1 cellular context compared by ENCODE assay signal in genomic region chr6:30325873-30326445, GRCh38.
TF ChIP-seq lines count a peak whose summit lies in the region.

No MANE protein-coding gene starts in this region.

TF ChIP-seq in HepG2, 621 proteins besides CTCF, POLR2A, EP300 and RAD21 (continued from another document and continues in another):
- peak; percentile 12; the same call in 1 of the 2 replicates for TF ChIP-seq ZNF609 (CRISPR knock-in tag; IDR thresholded peaks at IDR 0.05; ENCODE audit: borderline replicate concordance)
- peak; percentile 94; the same call in 1 of the 2 replicates for TF ChIP-seq CREM (IDR thresholded peaks at IDR 0.05)
- TF ChIP-seq CREM (CRISPR knock-in tag; IDR thresholded peaks at IDR 0.05), result no peak
- TF ChIP-seq BATF2 (CRISPR knock-in tag; IDR thresholded peaks at IDR 0.05), result no peak
- no peak for TF ChIP-seq CERS6 (CRISPR knock-in tag; IDR thresholded peaks at IDR 0.05)
- 0 out of 2 replicates have a peak, but pooled peaks have one; percentile 76 for TF ChIP-seq ZNF138 (CRISPR knock-in tag; IDR thresholded peaks at IDR 0.05; ENCODE audit: low read depth)
- peak; percentile 40; the same call in 1 of the 2 replicates for TF ChIP-seq ZBTB34 (CRISPR knock-in tag; IDR thresholded peaks at IDR 0.05)
- peak; percentile 85; the same call in 1 of the 2 replicates for TF ChIP-seq ZNF772 (CRISPR knock-in tag; IDR thresholded peaks at IDR 0.05)
- TF ChIP-seq PRPF4 (IDR thresholded peaks at IDR 0.05; ENCODE audit: low read depth, low read length, poor library complexity, severe bottlenecking), result no peak
- no peak for TF ChIP-seq CBFB (CRISPR knock-in tag; IDR thresholded peaks at IDR 0.05)
- TF ChIP-seq SMAD9 (CRISPR knock-in tag; IDR thresholded peaks at IDR 0.05), result 0 out of 2 replicates have a peak, but pooled peaks have one; percentile 43
- TF ChIP-seq SP5 (CRISPR knock-in tag; IDR thresholded peaks at IDR 0.05; ENCODE audit: borderline replicate concordance, low read depth), result peak; percentile 72; the same call in 1 of the 2 replicates
- TF ChIP-seq KDM5A (IDR thresholded peaks at IDR 0.05; ENCODE audit: borderline replicate concordance, low read length), result peak; percentile 75
- peak; percentile 86; the same call in 1 of the 2 replicates for TF ChIP-seq ZNF670 (CRISPR knock-in tag; IDR thresholded peaks at IDR 0.05; ENCODE audit: borderline replicate concordance)
- no peak for TF ChIP-seq GATAD2A (CRISPR knock-in tag; IDR thresholded peaks at IDR 0.05)
- TF ChIP-seq CREB1 (IDR thresholded peaks at IDR 0.05), result peak; percentile 90
- peak; percentile 96; the same call in 1 of the 2 replicates for TF ChIP-seq CREB1 (CRISPR knock-in tag; IDR thresholded peaks at IDR 0.05)
- TF ChIP-seq ZNF781 (CRISPR knock-in tag; IDR thresholded peaks at IDR 0.05; ENCODE audit: borderline replicate concordance, not compliant biosample characterization), result peak; percentile 12
- TF ChIP-seq KDM5B (CRISPR knock-in tag; IDR thresholded peaks at IDR 0.05; ENCODE audit: borderline replicate concordance), result no peak
- TF ChIP-seq RFXAP (CRISPR knock-in tag; IDR thresholded peaks at IDR 0.05; ENCODE audit: borderline replicate concordance), result peak; percentile 71
- no peak for TF ChIP-seq YY1 (IDR thresholded peaks at IDR 0.05; ENCODE audit: insufficient read depth, insufficient replicate concordance, low read depth, low read length)
- peak; percentile 86 for TF ChIP-seq ZKSCAN5 (CRISPR knock-in tag; IDR thresholded peaks at IDR 0.05)
- TF ChIP-seq ZBTB4 (CRISPR knock-in tag; IDR thresholded peaks at IDR 0.05; ENCODE audit: borderline replicate concordance), result 0 out of 2 replicates have a peak, but pooled peaks have one; percentile 75
- 0 out of 2 replicates have a peak, but pooled peaks have one; percentile 59 for TF ChIP-seq KLF13 (CRISPR knock-in tag; IDR thresholded peaks at IDR 0.05)
- TF ChIP-seq TBX3 (IDR thresholded peaks at IDR 0.05; ENCODE audit: borderline replicate concordance), result peak; percentile 97
- no peak for TF ChIP-seq ZNF878 (CRISPR knock-in tag; IDR thresholded peaks at IDR 0.05)
- peak; percentile 57; the same call in 1 of the 2 replicates for TF ChIP-seq BRF2 (CRISPR knock-in tag; IDR thresholded peaks at IDR 0.05)
- TF ChIP-seq ZNF460 (CRISPR knock-in tag; IDR thresholded peaks at IDR 0.05; ENCODE audit: borderline replicate concordance), result no peak
- TF ChIP-seq LCORL (IDR thresholded peaks at IDR 0.05), result no peak
- peak; percentile 77 for TF ChIP-seq LCORL (CRISPR knock-in tag; IDR thresholded peaks at IDR 0.05)
- peak; percentile 91 for TF ChIP-seq ATF1 (CRISPR knock-in tag; IDR thresholded peaks at IDR 0.05)
- TF ChIP-seq ZNF34 (CRISPR knock-in tag; IDR thresholded peaks at IDR 0.05; ENCODE audit: borderline replicate concordance), result peak; percentile 40; the same call in 1 of the 2 replicates
- TF ChIP-seq DZIP1 (CRISPR knock-in tag; IDR thresholded peaks at IDR 0.05), result 0 out of 2 replicates have a peak, but pooled peaks have one; percentile 7
- peak; percentile 61; the same call in 1 of the 2 replicates for TF ChIP-seq HOXD1 (CRISPR knock-in tag; IDR thresholded peaks at IDR 0.05)
- TF ChIP-seq ZSCAN12 (CRISPR knock-in tag; IDR thresholded peaks at IDR 0.05), result 0 out of 2 replicates have a peak, but pooled peaks have one; percentile 3
- TF ChIP-seq ZNF468 (CRISPR knock-in tag; IDR thresholded peaks at IDR 0.05), result 0 out of 2 replicates have a peak, but pooled peaks have one; percentile 49
- TF ChIP-seq SNAPC2 (CRISPR knock-in tag; IDR thresholded peaks at IDR 0.05), result peak; percentile 87; the same call in 1 of the 2 replicates
- no peak for TF ChIP-seq ZNF639 (CRISPR knock-in tag; conservative IDR thresholded peaks at IDR 0.05)
- TF ChIP-seq ONECUT2 (CRISPR knock-in tag; IDR thresholded peaks at IDR 0.05), result no peak
- peak; percentile 69; the same call in 1 of the 2 replicates for TF ChIP-seq ZNF816 (CRISPR knock-in tag; IDR thresholded peaks at IDR 0.05; ENCODE audit: borderline replicate concordance)
- peak; percentile 86 for TF ChIP-seq ZNF598 (CRISPR knock-in tag; IDR thresholded peaks at IDR 0.05; ENCODE audit: borderline replicate concordance)
- peak; percentile 95 for TF ChIP-seq ZNF605 (CRISPR knock-in tag; IDR thresholded peaks at IDR 0.05)
- TF ChIP-seq YEATS2 (CRISPR knock-in tag; IDR thresholded peaks at IDR 0.05; ENCODE audit: borderline replicate concordance), result no peak; the same call in 1 of the 2 replicates
- no peak for TF ChIP-seq ZNF17 (CRISPR knock-in tag; IDR thresholded peaks at IDR 0.05)
- 0 out of 2 replicates have a peak, but pooled peaks have one; percentile 64 for TF ChIP-seq NCOA1 (CRISPR knock-in tag; IDR thresholded peaks at IDR 0.05)
- no peak for TF ChIP-seq KDM1A (CRISPR knock-in tag; IDR thresholded peaks at IDR 0.05)
- no peak; the same call in 1 of the 2 replicates for TF ChIP-seq NR0B2 (CRISPR knock-in tag; IDR thresholded peaks at IDR 0.05)
- TF ChIP-seq NFYB (CRISPR knock-in tag; IDR thresholded peaks at IDR 0.05), result peak; percentile 57
- 0 out of 2 replicates have a peak, but pooled peaks have one; percentile 9 for TF ChIP-seq MZF1 (CRISPR knock-in tag; IDR thresholded peaks at IDR 0.05; ENCODE audit: borderline replicate concordance)
- no peak for TF ChIP-seq ZNF557 (CRISPR knock-in tag; IDR thresholded peaks at IDR 0.05)
